ENCODE assay signal across 9 cellular contexts in genomic region chr7:23759556-23760391, GRCh38. TPM values are rescaled to one million over a fixed set of nuclear protein-coding genes. Genes with fewer than 3 reads are reported as not detected.
A peak's percentile ranks its signal among the peaks of the same experiment; 100 is the strongest.
DNase-seq lines count a peak whose midpoint lies in the region; ATAC-seq, FAIRE-seq and TF ChIP-seq lines count a peak whose summit lies in the region.
"Had no signal": no experiment of that assay in that cellular context is flagged by ENCODE, and none has a peak within 500 bp of the region (broad histone marks: within the 10 kb centered on the region; RNA-seq: fewer than 3 reads in every experiment).

No MANE protein-coding gene starts in this region.

- H3K27ac ChIP-seq in astrocyte (ENCODE audit: low read depth, low read length): no peak overlapping the region
- peak overlapping the region; percentile 85 for H3K27ac ChIP-seq in mesenchymal stem cell (ENCODE audit: low read length, poor library complexity, severe bottlenecking)
- no peak overlapping the region for H3K27ac ChIP-seq in trophoblast cell (ENCODE audit: low read depth, low read length)

- no peak overlapping the region for H3K18ac ChIP-seq in mesenchymal stem cell (ENCODE audit: low read depth in 1 of 2, low read length in 2 of 2)
- H3K18ac ChIP-seq in trophoblast cell (ENCODE audit: low read length): no peak overlapping the region

- H3K23ac ChIP-seq in mesenchymal stem cell (ENCODE audit: low read length in 2 of 2) (no peak overlapping the region), trophoblast cell (ENCODE audit: low read length) (no peak overlapping the region)

- FAIRE-seq in astrocyte (lab: Jason Lieb, UNC): no peak

- H3K9me2 ChIP-seq in Loucy (replicated peaks; ENCODE audit: low read depth, low read length): no peaks in the 10 kb centered on the region

- no peak overlapping the region for H3K4me3 ChIP-seq in Loucy (ENCODE audit: low read length, poor library complexity, severe bottlenecking)
- H3K4me3 ChIP-seq in astrocyte (ENCODE audit: insufficient read depth, low read depth, low read length): no peak overlapping the region
- H3K4me3 ChIP-seq in mesenchymal stem cell (ENCODE audit: insufficient read depth in 1 of 2, low read depth in 1 of 2, low read length in 2 of 2): no peak overlapping the region
- no peak overlapping the region for H3K4me3 ChIP-seq in trophoblast cell (ENCODE audit: low read depth, low read length)

- no peak overlapping the region for H4K12ac ChIP-seq in trophoblast cell (ENCODE audit: low read depth, low read length)

- H2BK5ac ChIP-seq in mesenchymal stem cell (ENCODE audit: low read depth, low read length, poor library complexity, severe bottlenecking) (no peak overlapping the region), trophoblast cell (ENCODE audit: low read depth, low read length, poor library complexity) (no peak overlapping the region)

- H2BK12ac ChIP-seq in mesenchymal stem cell (ENCODE audit: low read length in 2 of 2) (no peak overlapping the region), trophoblast cell (ENCODE audit: low read length) (no peak overlapping the region)

- H2AFZ ChIP-seq in Loucy (ENCODE audit: low read length): 0 out of 2 replicates have a peak overlapping the region, but pooled peaks have one; percentile 39
- H2AFZ ChIP-seq in astrocyte (ENCODE audit: low read depth, low read length): no peak overlapping the region
- H2AFZ ChIP-seq in mesenchymal stem cell (ENCODE audit: low read depth, low read length): no peak overlapping the region
- no peak overlapping the region for H2AFZ ChIP-seq in trophoblast cell (ENCODE audit: insufficient read depth, low read length, poor library complexity)

- H3K9me3 Mint-ChIP-seq in astrocyte (ENCODE audit: unreplicated experiment): peaks cover 4% of the 10 kb centered on the region

- H3K27me3 ChIP-seq in Loucy (ENCODE audit: insufficient read depth, low read length, poor library complexity, severe bottlenecking) (no peaks in the 10 kb centered on the region), astrocyte (ENCODE audit: insufficient read depth, low read length) (no peaks in the 10 kb centered on the region), mesenchymal stem cell (ENCODE audit: control insufficient read depth in 1 of 2, insufficient read depth in 1 of 2, low read length in 2 of 2) (no peaks in the 10 kb centered on the region), trophoblast cell (ENCODE audit: insufficient read depth, low read length) (no peaks in the 10 kb centered on the region)

- H3K9ac ChIP-seq in Loucy (ENCODE audit: low read depth, low read length, poor library complexity, severe bottlenecking) (no peak overlapping the region), astrocyte (ENCODE audit: low read length) (no peak overlapping the region), mesenchymal stem cell (ENCODE audit: low read length) (no peak overlapping the region), trophoblast cell (ENCODE audit: low read length) (no peak overlapping the region)

- H3K27me3 Mint-ChIP-seq in astrocyte (ENCODE audit: low read depth, unreplicated experiment): no peaks in the 10 kb centered on the region
- H3K27me3 Mint-ChIP-seq: CD4-positive, alpha-beta T cell had no signal

- no peak overlapping the region for H3K4me3 Mint-ChIP-seq in astrocyte (ENCODE audit: unreplicated experiment)
- H3K4me3 Mint-ChIP-seq: CD4-positive, alpha-beta T cell had no signal

- H3K4ac ChIP-seq in mesenchymal stem cell (ENCODE audit: low read depth in 1 of 2, low read length in 2 of 2) (no peak overlapping the region), trophoblast cell (ENCODE audit: low read depth, low read length) (no peak overlapping the region)

- no peak for TF ChIP-seq CTCF in Loucy (conservative IDR thresholded peaks at IDR 0.05; ENCODE audit: low read length)
- TF ChIP-seq CTCF in astrocyte (IDR thresholded peaks at IDR 0.05; ENCODE audit: insufficient read depth, low read depth, low read length): no peak

- no peak overlapping the region for H2BK15ac ChIP-seq in mesenchymal stem cell (ENCODE audit: low read depth, poor library complexity, severe bottlenecking)

- peak overlapping the region; percentile 50 for H3K27ac Mint-ChIP-seq in astrocyte (ENCODE audit: unreplicated experiment)
- H3K27ac Mint-ChIP-seq: CD4-positive, alpha-beta T cell had no signal

- H3K14ac ChIP-seq in mesenchymal stem cell (ENCODE audit: low read length in 2 of 2): no peak overlapping the region
- no peak overlapping the region for H3K14ac ChIP-seq in trophoblast cell (ENCODE audit: low read length)

- H2BK120ac ChIP-seq in mesenchymal stem cell (ENCODE audit: low read depth, low read length) (no peak overlapping the region), trophoblast cell (ENCODE audit: insufficient read depth, low read length, poor library complexity) (no peak overlapping the region)

- no peaks in the 10 kb centered on the region for H3K36me3 Mint-ChIP-seq in astrocyte (ENCODE audit: low read depth, unreplicated experiment)

- H2AK5ac ChIP-seq in mesenchymal stem cell (ENCODE audit: low read length, severe bottlenecking) (peak overlapping the region; percentile 51), trophoblast cell (ENCODE audit: low read length) (no peak overlapping the region)

- H3F3A ChIP-seq in Loucy (ENCODE audit: low read depth): no peaks in the 10 kb centered on the region

- no peaks in the 10 kb centered on the region for H3K79me1 ChIP-seq in mesenchymal stem cell (replicated peaks; ENCODE audit: low read length, poor library complexity, severe bottlenecking)
- H3K79me1 ChIP-seq in trophoblast cell (ENCODE audit: low read length): no peaks in the 10 kb centered on the region

- H3K4me2 ChIP-seq in Loucy (ENCODE audit: low read depth, low read length, poor library complexity, severe bottlenecking): no peak overlapping the region
- no peak overlapping the region for H3K4me2 ChIP-seq in astrocyte (ENCODE audit: low read length)
- H3K4me2 ChIP-seq in mesenchymal stem cell (ENCODE audit: low read length, poor library complexity, severe bottlenecking): no peak overlapping the region
- H3K4me2 ChIP-seq in trophoblast cell (ENCODE audit: low read length): no peak overlapping the region

- ATAC-seq in GM21381 (IDR thresholded peaks at IDR 0.05; ENCODE audit: unreplicated experiment): no peak

- H4K91ac ChIP-seq in mesenchymal stem cell (ENCODE audit: low read length) (no peak overlapping the region), trophoblast cell (ENCODE audit: low read depth, low read length) (no peak overlapping the region)

- no peak overlapping the region for H4K8ac ChIP-seq in mesenchymal stem cell (ENCODE audit: low read length)
- H4K8ac ChIP-seq in trophoblast cell (ENCODE audit: low read depth, low read length): no peak overlapping the region

- H3K4me1 ChIP-seq in Loucy (ENCODE audit: insufficient read depth, low read length, poor library complexity, severe bottlenecking) (peaks cover 13% of the 10 kb centered on the region), astrocyte (ENCODE audit: insufficient read depth, low read length) (peaks cover 13% of the 10 kb centered on the region), mesenchymal stem cell (ENCODE audit: control insufficient read depth, insufficient read depth, low read depth, low read length) (peaks cover 4% of the 10 kb centered on the region), trophoblast cell (ENCODE audit: control insufficient read depth in 1 of 2, insufficient read depth in 2 of 2, low read length in 2 of 2) (no peaks in the 10 kb centered on the region)

- H3K4me1 Mint-ChIP-seq in astrocyte (ENCODE audit: low read depth, unreplicated experiment): peaks cover 13% of the 10 kb centered on the region

- DNase-seq in DMS153 treated with DMSO at 0.1 percent for 48 hours (lab: John Stamatoyannopoulos, UW; ENCODE audit: unreplicated experiment) (peak; percentile 89), astrocyte (ENCODE audit: low read depth) (peak; percentile 91), mesenchymal stem cell (no peak), trophoblast cell (no peak), islet precursor cell (no peak)
- DNase-seq in activated naive CD4-positive, alpha-beta T cell treated with Interleukin-2 at 50 U/mL for 16 hours: no peak
- DNase-seq: CD4-positive, alpha-beta T cell had no signal

- H3K36me3 ChIP-seq in Loucy (ENCODE audit: insufficient read depth, low read length): no peaks in the 10 kb centered on the region
- no peaks in the 10 kb centered on the region for H3K36me3 ChIP-seq in astrocyte (ENCODE audit: insufficient read depth, low read length)
- no peaks in the 10 kb centered on the region for H3K36me3 ChIP-seq in mesenchymal stem cell (ENCODE audit: control insufficient read depth in 1 of 2, insufficient read depth in 2 of 2, low read depth in 1 of 2, low read length in 2 of 2)
- no peaks in the 10 kb centered on the region for H3K36me3 ChIP-seq in trophoblast cell (ENCODE audit: control insufficient read depth in 1 of 2, insufficient read depth in 2 of 2, low read length in 2 of 2)

- no peaks in the 10 kb centered on the region for H3K79me2 ChIP-seq in Loucy (ENCODE audit: insufficient read depth, low read length)
- no peaks in the 10 kb centered on the region for H3K79me2 ChIP-seq in astrocyte (ENCODE audit: insufficient read depth, low read length)
- H3K79me2 ChIP-seq in trophoblast cell (ENCODE audit: control insufficient read depth, insufficient read depth, low read length, poor library complexity): no peaks in the 10 kb centered on the region

- H3K9me3 ChIP-seq in Loucy (ENCODE audit: insufficient read depth, low read depth, low read length) (no peaks in the 10 kb centered on the region), astrocyte (ENCODE audit: insufficient read depth, low read depth, low read length) (no peaks in the 10 kb centered on the region), mesenchymal stem cell (ENCODE audit: control insufficient read depth, low read length) (no peaks in the 10 kb centered on the region), trophoblast cell (ENCODE audit: insufficient read depth, low read depth, low read length) (no peaks in the 10 kb centered on the region)

- H4K20me1 ChIP-seq in Loucy (ENCODE audit: insufficient read depth, low read length, poor library complexity, severe bottlenecking) (no peaks in the 10 kb centered on the region), astrocyte (ENCODE audit: insufficient read depth, low read length) (no peaks in the 10 kb centered on the region)

RNA-seq across cellular contexts. Expression of gene STK31, which starts 49.8 kb away (rescaled TPM):
- total RNA-seq in astrocyte: 0.20 and 0.31 TPM in 2 replicates
- polyA plus RNA-seq in mesenchymal stem cell (2013, experiment 1 of 2): not detected
- 0.03 TPM for polyA plus RNA-seq in mesenchymal stem cell (2013, experiment 2 of 2)
- polyA plus RNA-seq in trophoblast cell (2013): 0.10 and 0.15 TPM in 2 replicates

Comparison
In these comparisons a context has a peak if more than half of its experiments do, and no peak if none do; other contexts are left out.
1. DNase-seq: peak in DMS153 treated with DMSO at 0.1 percent for 48 hours (single experiment) and astrocyte (single experiment); none in mesenchymal stem cell (single experiment), trophoblast cell (0 of 2), islet precursor cell (single experiment) and activated naive CD4-positive, alpha-beta T cell treated with Interleukin-2 at 50 U/mL for 16 hours (single experiment).